In the genomic region with DNA sequence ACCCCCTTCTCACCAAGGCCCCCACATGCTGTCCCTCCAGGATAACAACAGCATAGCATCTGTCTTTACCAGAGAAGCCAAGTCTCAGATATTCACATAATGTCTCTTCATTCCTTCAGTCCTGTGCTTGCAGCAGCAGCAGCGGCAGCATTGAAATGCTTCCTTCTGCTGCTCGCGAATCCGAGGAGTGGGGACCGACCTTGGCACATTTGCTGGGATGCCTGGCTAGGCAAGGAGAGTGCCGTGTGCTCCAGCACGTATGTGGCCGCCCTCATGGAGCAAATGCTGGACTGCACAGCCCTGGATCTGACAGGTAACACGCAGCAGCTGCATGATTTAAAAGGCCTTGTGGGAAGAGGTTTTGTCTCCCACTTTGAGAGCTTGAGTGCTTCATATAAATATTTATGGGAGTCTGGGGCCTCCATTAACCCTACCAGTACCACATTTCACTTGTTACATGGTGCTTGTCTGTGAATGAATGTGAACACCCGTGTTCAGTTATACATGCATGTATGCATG, we compare ENCODE assay signal across 24 cellular contexts.
"Had no signal": no experiment of that assay in that cellular context is flagged by ENCODE, and none has a peak within 500 bp of the region (broad histone marks: within the 10 kb centered on the region; RNA-seq: fewer than 3 reads in every experiment).

No MANE protein-coding gene starts in this region.

- H3K36me3 ChIP-seq: lower lobe of right lung, neural progenitor cell, ovary, right atrium auricular region, sigmoid colon, stomach, tibial artery had no signal

- H3K4me2 ChIP-seq: neural progenitor cell had no signal

- H3K27me3 ChIP-seq: ovary, right atrium auricular region, tibial artery had no signal

- ATAC-seq: left colon; left ventricle myocardium superior; lower lobe of right lung; naive thymus-derived CD8-positive, alpha-beta T cell; stimulated activated effector memory CD8-positive, alpha-beta T cell treated with anti-CD3 and anti-CD28 coated beads, Interleukin-12 subunit alpha, Interleukin-12 subunit beta, amount 100 ng/mL, for 72 hours had no signal

- H3K27ac ChIP-seq: lower lobe of right lung, neural progenitor cell, ovary, right atrium auricular region, sigmoid colon, stomach, tibial artery had no signal

- H3K9me3 ChIP-seq: lower lobe of right lung, ovary, right atrium auricular region, sigmoid colon, stomach, tibial artery had no signal

- DNase-seq: dorsolateral prefrontal cortex; effector CD4-positive, alpha-beta T cell; hypothalamus; immature natural killer cell; islet precursor cell; kidney glomerular epithelial cell; left colon; left ventricle myocardium superior; lower lobe of right lung; naive thymus-derived CD8-positive, alpha-beta T cell; nucleus accumbens; ovary; sigmoid colon; stimulated activated CD4-positive, alpha-beta T cell treated with anti-CD3 and anti-CD28 coated beads, Interleukin-2, amount 100 ng/mL, for 24 hours; stimulated activated CD4-positive, alpha-beta T cell treated with anti-CD3 and anti-CD28 coated beads, Interleukin-4, amount 100 ng/mL, for 24 hours; stimulated activated naive CD4-positive, alpha-beta T cell treated with Interleukin-2 at 50 U/mL for 16 hours; stomach; tibial artery had no signal

- FAIRE-seq: colon, frontal cortex, urothelium cell line had no signal

- H3K9ac ChIP-seq: neural progenitor cell had no signal

- H2AFZ ChIP-seq: neural progenitor cell had no signal

- H3K4me3 ChIP-seq: dorsolateral prefrontal cortex, lower lobe of right lung, neural progenitor cell, ovary, right atrium auricular region, sigmoid colon, stomach, tibial artery had no signal
